In genomic region chr10:102245101-102245931, GRCh38 we compare ENCODE assay signal across 1 cellular context.
A peak's percentile ranks its signal among the peaks of the same experiment; 100 is the strongest.
TF ChIP-seq lines count a peak whose summit lies in the region.

Gene GBF1 (plus strand): TSS chr10:102245532. CDS start chr10:102258939, 13,407 bp downstream.

TF ChIP-seq in K562, 482 proteins besides CTCF, POLR2A, EP300 and RAD21 (continued from another document and continues in another):
- no peak for TF ChIP-seq ZNF398 (CRISPR knock-in tag; IDR thresholded peaks at IDR 0.05)
- TF ChIP-seq, protein P1, sequence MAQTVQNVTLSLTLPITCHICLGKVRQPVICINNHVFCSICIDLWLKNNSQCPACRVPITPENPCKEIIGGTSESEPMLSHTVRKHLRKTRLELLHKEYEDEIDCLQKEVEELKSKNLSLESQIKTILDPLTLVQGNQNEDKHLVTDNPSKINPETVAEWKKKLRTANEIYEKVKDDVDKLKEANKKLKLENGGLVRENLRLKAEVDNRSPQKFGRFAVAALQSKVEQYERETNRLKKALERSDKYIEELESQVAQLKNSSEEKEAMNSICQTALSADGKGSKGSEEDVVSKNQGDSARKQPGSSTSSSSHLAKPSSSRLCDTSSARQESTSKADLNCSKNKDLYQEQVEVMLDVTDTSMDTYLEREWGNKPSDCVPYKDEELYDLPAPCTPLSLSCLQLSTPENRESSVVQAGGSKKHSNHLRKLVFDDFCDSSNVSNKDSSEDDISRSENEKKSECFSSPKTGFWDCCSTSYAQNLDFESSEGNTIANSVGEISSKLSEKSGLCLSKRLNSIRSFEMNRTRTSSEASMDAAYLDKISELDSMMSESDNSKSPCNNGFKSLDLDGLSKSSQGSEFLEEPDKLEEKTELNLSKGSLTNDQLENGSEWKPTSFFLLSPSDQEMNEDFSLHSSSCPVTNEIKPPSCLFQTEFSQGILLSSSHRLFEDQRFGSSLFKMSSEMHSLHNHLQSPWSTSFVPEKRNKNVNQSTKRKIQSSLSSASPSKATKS (CRISPR knock-in tag; IDR thresholded peaks at IDR 0.05): no peak
- TF ChIP-seq ARNT (IDR thresholded peaks at IDR 0.05): no peak
- TF ChIP-seq SMAD2 (IDR thresholded peaks at IDR 0.05; ENCODE audit: low read depth, low read length): no peak
- TF ChIP-seq FOXA1 (IDR thresholded peaks at IDR 0.05; ENCODE audit: borderline replicate concordance): no peak
- no peak for TF ChIP-seq E2F5 (CRISPR knock-in tag; IDR thresholded peaks at IDR 0.05)
- TF ChIP-seq CBX2 (IDR thresholded peaks at IDR 0.05; ENCODE audit: insufficient read depth, low read length, poor library complexity, severe bottlenecking): no peak
- TF ChIP-seq RFX7 (CRISPR knock-in tag; IDR thresholded peaks at IDR 0.05): no peak
- TF ChIP-seq, protein P2, sequence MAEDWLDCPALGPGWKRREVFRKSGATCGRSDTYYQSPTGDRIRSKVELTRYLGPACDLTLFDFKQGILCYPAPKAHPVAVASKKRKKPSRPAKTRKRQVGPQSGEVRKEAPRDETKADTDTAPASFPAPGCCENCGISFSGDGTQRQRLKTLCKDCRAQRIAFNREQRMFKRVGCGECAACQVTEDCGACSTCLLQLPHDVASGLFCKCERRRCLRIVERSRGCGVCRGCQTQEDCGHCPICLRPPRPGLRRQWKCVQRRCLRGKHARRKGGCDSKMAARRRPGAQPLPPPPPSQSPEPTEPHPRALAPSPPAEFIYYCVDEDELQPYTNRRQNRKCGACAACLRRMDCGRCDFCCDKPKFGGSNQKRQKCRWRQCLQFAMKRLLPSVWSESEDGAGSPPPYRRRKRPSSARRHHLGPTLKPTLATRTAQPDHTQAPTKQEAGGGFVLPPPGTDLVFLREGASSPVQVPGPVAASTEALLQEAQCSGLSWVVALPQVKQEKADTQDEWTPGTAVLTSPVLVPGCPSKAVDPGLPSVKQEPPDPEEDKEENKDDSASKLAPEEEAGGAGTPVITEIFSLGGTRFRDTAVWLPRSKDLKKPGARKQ (CRISPR knock-in tag; IDR thresholded peaks at IDR 0.05): no peak
- no peak for TF ChIP-seq MYBL2 (IDR thresholded peaks at IDR 0.05; ENCODE audit: low read depth)
- no peak for TF ChIP-seq MYBL2 (CRISPR knock-in tag; IDR thresholded peaks at IDR 0.05; ENCODE audit: borderline replicate concordance)
- TF ChIP-seq FOXK2 (conservative IDR thresholded peaks at IDR 0.05 in 1 of 2, IDR thresholded peaks at IDR 0.05 in 1 of 2; ENCODE audit: low read depth in 2 of 2): peak; percentile 20 to 31; a peak in 1 of 4 replicates
- TF ChIP-seq RNF2 (IDR thresholded peaks at IDR 0.05): no peak
- TF ChIP-seq BCOR (IDR thresholded peaks at IDR 0.05): no peak
- no peak for TF ChIP-seq ZNF175 (CRISPR knock-in tag; IDR thresholded peaks at IDR 0.05; ENCODE audit: low read depth)
- TF ChIP-seq, protein P3, sequence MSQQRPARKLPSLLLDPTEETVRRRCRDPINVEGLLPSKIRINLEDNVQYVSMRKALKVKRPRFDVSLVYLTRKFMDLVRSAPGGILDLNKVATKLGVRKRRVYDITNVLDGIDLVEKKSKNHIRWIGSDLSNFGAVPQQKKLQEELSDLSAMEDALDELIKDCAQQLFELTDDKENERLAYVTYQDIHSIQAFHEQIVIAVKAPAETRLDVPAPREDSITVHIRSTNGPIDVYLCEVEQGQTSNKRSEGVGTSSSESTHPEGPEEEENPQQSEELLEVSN (IDR thresholded peaks at IDR 0.05; ENCODE audit: borderline replicate concordance in 1 of 2, extremely low read depth in 1 of 2, insufficient read depth in 1 of 2, insufficient read length in 1 of 2, low read depth in 1 of 2, low read length in 1 of 2, poor library complexity in 1 of 2, severe bottlenecking in 1 of 2): no peak
- no peak for TF ChIP-seq DLX4 (CRISPR knock-in tag; IDR thresholded peaks at IDR 0.05)
- TF ChIP-seq HLTF (IDR thresholded peaks at IDR 0.05): no peak
- TF ChIP-seq, protein P4, sequence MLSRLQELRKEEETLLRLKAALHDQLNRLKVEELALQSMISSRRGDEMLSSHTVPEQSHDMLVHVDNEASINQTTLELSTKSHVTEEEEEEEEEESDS (CRISPR knock-in tag; IDR thresholded peaks at IDR 0.05): no peak
- TF ChIP-seq KLF6 (CRISPR knock-in tag; IDR thresholded peaks at IDR 0.05; ENCODE audit: borderline replicate concordance): no peak
- TF ChIP-seq HBP1 (CRISPR knock-in tag; IDR thresholded peaks at IDR 0.05): no peak
- no peak for TF ChIP-seq MECOM (CRISPR knock-in tag; IDR thresholded peaks at IDR 0.05)
- no peak for TF ChIP-seq MEF2D (tag; conservative IDR thresholded peaks at IDR 0.05; ENCODE audit: low read depth)
- TF ChIP-seq ZNF282 (CRISPR knock-in tag; IDR thresholded peaks at IDR 0.05): no peak
- no peak for TF ChIP-seq GABPB2 (CRISPR knock-in tag; conservative IDR thresholded peaks at IDR 0.05)
- no peak for TF ChIP-seq TFE3 (CRISPR knock-in tag; IDR thresholded peaks at IDR 0.05)
- TF ChIP-seq CBX1 (IDR thresholded peaks at IDR 0.05; ENCODE audit: low read depth): no peak
- no peak for TF ChIP-seq CEBPB (tag; IDR thresholded peaks at IDR 0.05)
- TF ChIP-seq OTX1 (CRISPR knock-in tag; IDR thresholded peaks at IDR 0.05): no peak
- no peak for TF ChIP-seq MITF (IDR thresholded peaks at IDR 0.05)
- no peak for TF ChIP-seq RUNX1 (IDR thresholded peaks at IDR 0.05; ENCODE audit: low read depth)
- TF ChIP-seq SRF (CRISPR knock-in tag; IDR thresholded peaks at IDR 0.05): no peak; a peak in 1 of 4 replicates
- 0 out of 2 replicates have a peak, but pooled peaks have one; percentile 27 for TF ChIP-seq GABPB1 (CRISPR knock-in tag; IDR thresholded peaks at IDR 0.05)
- TF ChIP-seq HDAC8 (tag; IDR thresholded peaks at IDR 0.05): no peak
- peak; percentile 22 for TF ChIP-seq CHD1 (IDR thresholded peaks at IDR 0.05; ENCODE audit: low read length)
- TF ChIP-seq KDM4B (IDR thresholded peaks at IDR 0.05; ENCODE audit: borderline replicate concordance in 2 of 2, low read depth in 1 of 2): no peak
- TF ChIP-seq KAT8 (IDR thresholded peaks at IDR 0.05; ENCODE audit: low read depth): no peak
- TF ChIP-seq NCOR1 (IDR thresholded peaks at IDR 0.05): no peak; the same call in 1 of the 2 replicates
- peak; percentile 94 for TF ChIP-seq PHF8 (IDR thresholded peaks at IDR 0.05; ENCODE audit: borderline replicate concordance, low read length)
- TF ChIP-seq ASH1L (IDR thresholded peaks at IDR 0.05; ENCODE audit: borderline replicate concordance, low read depth, partially characterized antibody): peak; percentile 94
- no peak for TF ChIP-seq ZNF431 (CRISPR knock-in tag; IDR thresholded peaks at IDR 0.05)
- no peak for TF ChIP-seq ZBTB7A (IDR thresholded peaks at IDR 0.05; ENCODE audit: borderline replicate concordance, control insufficient read depth, low read depth, low read length)
- TF ChIP-seq ZFP1 (CRISPR knock-in tag; IDR thresholded peaks at IDR 0.05): no peak
- TF ChIP-seq ZNF639 (CRISPR knock-in tag; conservative IDR thresholded peaks at IDR 0.05 in 1 of 2, IDR thresholded peaks at IDR 0.05 in 1 of 2): no peak
- no peak for TF ChIP-seq NFXL1 (CRISPR knock-in tag; IDR thresholded peaks at IDR 0.05)
- TF ChIP-seq ZNF3 (CRISPR knock-in tag; IDR thresholded peaks at IDR 0.05): no peak
- TF ChIP-seq PCBP2 (IDR thresholded peaks at IDR 0.05; ENCODE audit: low read depth, low read length, poor library complexity, severe bottlenecking): no peak
- no peak for TF ChIP-seq CHCHD3 (CRISPR knock-in tag; IDR thresholded peaks at IDR 0.05)
- no peak for TF ChIP-seq RBM39 (optimal IDR thresholded peaks at IDR 0.05; ENCODE audit: low read depth, low read length)
- no peak for TF ChIP-seq ARID2 (IDR thresholded peaks at IDR 0.05)
- TF ChIP-seq NR2F6 (CRISPR knock-in tag; IDR thresholded peaks at IDR 0.05): no peak
- no peak for TF ChIP-seq JUNB (CRISPR knock-in tag; conservative IDR thresholded peaks at IDR 0.05)
- no peak for TF ChIP-seq ILK (tag; IDR thresholded peaks at IDR 0.05; ENCODE audit: borderline replicate concordance, low read depth)
- no peak for TF ChIP-seq BHLHE40 (IDR thresholded peaks at IDR 0.05; ENCODE audit: low read length)
- TF ChIP-seq SMAD1 (IDR thresholded peaks at IDR 0.05; ENCODE audit: low read depth, low read length, partially characterized antibody): no peak
- no peak for TF ChIP-seq TGIF2 (CRISPR knock-in tag; IDR thresholded peaks at IDR 0.05)
